Comparison of ENCODE assay signal across 8 cellular contexts in genomic region chr12:75641031-75641780, GRCh38.
DNase-seq lines count a peak whose midpoint lies in the region; ATAC-seq lines count a peak whose summit lies in the region.

No MANE protein-coding gene starts in this region.

- DNase-seq in EH (ENCODE audit: low read depth), result peak; percentile 69
- DNase-seq in HK-2 (ENCODE audit: unreplicated experiment), result peak; percentile 58
- peak; percentile 16 to 19 for DNase-seq in activated CD4-positive, alpha-beta T cell treated with anti-CD3 and anti-CD28 coated beads for 4 hours
- DNase-seq in fibroblast of the conjunctiva (ENCODE audit: low read depth), result peak; percentile 74
- no peak for DNase-seq in pons (ENCODE audit: low spot score)
- DNase-seq in DMS153 (lab: John Stamatoyannopoulos, UW), result no peak

- H3K9me3 Mint-ChIP-seq in stimulated activated memory B cell treated with anti-CD40 and anti-IgM and Interleukin-4, amounts not matched to agents 10 μg/mL and 1 μg/mL and 100 μg/mL, for 72 hours, result no peaks in the 10 kb centered on the region

- H3K27ac Mint-ChIP-seq in stimulated activated memory B cell treated with anti-CD40 and anti-IgM and Interleukin-4, amounts not matched to agents 10 μg/mL and 1 μg/mL and 100 μg/mL, for 72 hours, result no peak overlapping the region

- no peak overlapping the region for H3K4me3 Mint-ChIP-seq in stimulated activated memory B cell treated with anti-CD40 and anti-IgM and Interleukin-4, amounts not matched to agents 10 μg/mL and 1 μg/mL and 100 μg/mL, for 72 hours

- peaks cover 9% of the 10 kb centered on the region for H3K27me3 Mint-ChIP-seq in stimulated activated memory B cell treated with anti-CD40 and anti-IgM and Interleukin-4, amounts not matched to agents 10 μg/mL and 1 μg/mL and 100 μg/mL, for 72 hours

- ATAC-seq in GM21423 (IDR thresholded peaks at IDR 0.05; ENCODE audit: unreplicated experiment), result peak; percentile 100
- ATAC-seq in stimulated activated memory B cell treated with anti-CD40 and anti-IgM and Interleukin-4, amounts not matched to agents 10 μg/mL and 1 μg/mL and 100 μg/mL, for 72 hours, result peak; percentile 97

- H3K36me3 Mint-ChIP-seq in stimulated activated memory B cell treated with anti-CD40 and anti-IgM and Interleukin-4, amounts not matched to agents 10 μg/mL and 1 μg/mL and 100 μg/mL, for 72 hours, result no peaks in the 10 kb centered on the region

- peaks cover 28% of the 10 kb centered on the region for H3K4me1 Mint-ChIP-seq in stimulated activated memory B cell treated with anti-CD40 and anti-IgM and Interleukin-4, amounts not matched to agents 10 μg/mL and 1 μg/mL and 100 μg/mL, for 72 hours

Comparison
In these comparisons a context has a peak if more than half of its experiments do, and no peak if none do; other contexts are left out.
1. DNase-seq: peak in EH (single experiment), HK-2 (single experiment), activated CD4-positive, alpha-beta T cell treated with anti-CD3 and anti-CD28 coated beads for 4 hours (2 of 2) and fibroblast of the conjunctiva (single experiment); none in pons (single experiment) and DMS153 (single experiment).